21 cellular contexts compared by ENCODE assay signal in the genomic region with DNA sequence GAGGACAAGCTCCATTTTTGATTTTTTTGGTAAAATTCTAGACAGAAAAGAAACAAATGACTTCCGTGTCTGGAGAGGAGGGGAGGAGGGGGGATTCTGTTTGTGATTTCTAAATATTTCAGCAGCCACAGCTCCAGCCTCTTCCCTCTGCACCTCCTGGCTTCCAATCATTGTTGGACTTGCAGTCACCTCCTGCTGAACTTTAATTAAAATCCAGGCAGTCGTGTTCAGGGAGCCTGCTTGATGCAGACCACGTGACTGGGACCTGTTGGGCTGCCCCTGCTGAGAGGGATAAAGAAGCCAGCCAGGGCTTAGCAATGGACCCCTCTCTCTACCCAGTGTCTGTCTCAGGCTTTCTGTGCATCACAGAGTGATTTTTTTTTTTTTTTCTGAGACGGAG.
DNase-seq lines count a peak whose midpoint lies in the region; ATAC-seq and TF ChIP-seq lines count a peak whose summit lies in the region.
"Had no signal": no experiment of that assay in that cellular context is flagged by ENCODE, and none has a peak within 500 bp of the region (broad histone marks: within the 10 kb centered on the region; RNA-seq: fewer than 3 reads in every experiment).

No MANE protein-coding gene starts in this region.

- 42 to 64% methylated on average over 3 to 4 of the region's 4 CpGs for WGBS in GM23248 (ENCODE audit: low coverage in 1 of 2, low lambda C conversion rate in 2 of 2, missing lambda C conversion rate in 2 of 2), 2 experiments

- peaks cover 14% of the 10 kb centered on the region for H3K4me1 Mint-ChIP-seq in nephron
- H3K4me1 Mint-ChIP-seq: activated T-helper 17 cell treated with anti-CD3 and anti-CD28 coated beads, Interleukin-2, amount 50 U/mL, for 72 hours; CD4-positive, alpha-beta memory T cell had no signal

- ATAC-seq in HG02870 (IDR thresholded peaks at IDR 0.05; ENCODE audit: unreplicated experiment) = no peak
- ATAC-seq: activated T-helper 17 cell treated with anti-CD3 and anti-CD28 coated beads, Interleukin-2, amount 50 U/mL, for 72 hours; psoas muscle; Right ventricle myocardium inferior had no signal

- no peak overlapping the region for H3K9ac ChIP-seq in GM23248
- H3K9ac ChIP-seq in MM.1S (ENCODE audit: low read length) = no peak overlapping the region

- no peaks in the 10 kb centered on the region for H3K27me3 ChIP-seq in GM23248 (replicated peaks; ENCODE audit: insufficient read depth)
- no peaks in the 10 kb centered on the region for H3K27me3 ChIP-seq in MM.1S (replicated peaks; ENCODE audit: insufficient read depth, low read length)

- TF ChIP-seq CTCF in nephron (IDR thresholded peaks at IDR 0.05; ENCODE audit: unreplicated experiment in 3 of 3) = no peak
- no peak for TF ChIP-seq CTCF in MM.1S (IDR thresholded peaks at IDR 0.05; ENCODE audit: low read length)

- H3K36me3 ChIP-seq in GM23248 (ENCODE audit: low read depth) (no peaks in the 10 kb centered on the region), MM.1S (replicated peaks; ENCODE audit: insufficient read depth, low read length) (no peaks in the 10 kb centered on the region)

- no peaks in the 10 kb centered on the region for H3K9me2 ChIP-seq in GM23248 (ENCODE audit: insufficient read depth)
- no peaks in the 10 kb centered on the region for H3K9me2 ChIP-seq in MM.1S (replicated peaks; ENCODE audit: insufficient read depth, low read length)

- DNase-seq in GM23248 (no peak), NCI-H146 treated with DMSO at 0.1 percent for 48 hours (lab: John Stamatoyannopoulos, UW; ENCODE audit: unreplicated experiment) (peak; percentile 47), cerebellum (ENCODE audit: low spot score) (peak; percentile 48), MM.1S (no peak), NCI-H510A (lab: John Stamatoyannopoulos, UW) (no peak), ureter (ENCODE audit: low spot score) (no peak)
- DNase-seq: activated CD4-positive, alpha-beta T cell treated with anti-CD3 and anti-CD28 coated beads for 4 hours; CD4-positive, alpha-beta memory T cell; dermis blood vessel endothelial cell; foreskin melanocyte; hypothalamus; mesenchymal stem cell; NCI-H1436 treated with DMSO at 0.1 percent for 48 hours; NCI-H510A treated with DMSO at 0.1 percent for 48 hours; nephron progenitor cell; psoas muscle; stimulated activated CD8-positive, alpha-beta memory T cell treated with anti-CD3 and anti-CD28 coated beads, Interleukin-4, amount 100 ng/mL, for 48 hours had no signal

- H3K4me2 ChIP-seq in GM23248 (ENCODE audit: unreplicated experiment) = no peak overlapping the region
- no peak overlapping the region for H3K4me2 ChIP-seq in MM.1S (ENCODE audit: low read depth, low read length)

- H3K4me3 ChIP-seq in GM23248 (no peak overlapping the region), MM.1S (ENCODE audit: low read length) (no peak overlapping the region)
- H3K4me3 ChIP-seq: psoas muscle had no signal

- H3F3A ChIP-seq in GM23248 (ENCODE audit: insufficient read depth) (no peaks in the 10 kb centered on the region; the same call in 1 of the 2 replicates), MM.1S (ENCODE audit: insufficient read depth, low read length) (no peaks in the 10 kb centered on the region)

- H4K20me1 ChIP-seq in GM23248 (ENCODE audit: insufficient read depth) (no peaks in the 10 kb centered on the region), MM.1S (ENCODE audit: insufficient read depth, low read length) (no peaks in the 10 kb centered on the region)

- H2AFZ ChIP-seq in GM23248 = peak overlapping the region; percentile 50; the same call in 1 of the 2 replicates
- no peak overlapping the region for H2AFZ ChIP-seq in MM.1S (ENCODE audit: low read length)

- H3K27ac ChIP-seq in GM23248 (no peak overlapping the region), MM.1S (ENCODE audit: low read length) (no peak overlapping the region)
- H3K27ac ChIP-seq: psoas muscle had no signal

- no peak overlapping the region for H3K4me3 Mint-ChIP-seq in nephron
- H3K4me3 Mint-ChIP-seq: activated T-helper 17 cell treated with anti-CD3 and anti-CD28 coated beads, Interleukin-2, amount 50 U/mL, for 72 hours; CD4-positive, alpha-beta memory T cell; nephron progenitor cell had no signal

- no peaks in the 10 kb centered on the region for H3K36me3 Mint-ChIP-seq in nephron (ENCODE audit: low read depth)
- H3K36me3 Mint-ChIP-seq: CD4-positive, alpha-beta memory T cell had no signal

- peak overlapping the region; percentile 53 to 55 (median 55) for H3K27ac Mint-ChIP-seq in nephron
- H3K27ac Mint-ChIP-seq: activated T-helper 17 cell treated with anti-CD3 and anti-CD28 coated beads, Interleukin-2, amount 50 U/mL, for 72 hours; CD4-positive, alpha-beta memory T cell; nephron progenitor cell had no signal

- H3K9me3 Mint-ChIP-seq in nephron = peaks cover 12% of the 10 kb centered on the region
- H3K9me3 Mint-ChIP-seq: activated T-helper 17 cell treated with anti-CD3 and anti-CD28 coated beads, Interleukin-2, amount 50 U/mL, for 72 hours had no signal

- H3K9me3 ChIP-seq in GM23248 (ENCODE audit: low read depth) = no peaks in the 10 kb centered on the region
- H3K9me3 ChIP-seq in MM.1S (replicated peaks; ENCODE audit: insufficient read depth, low read length) = no peaks in the 10 kb centered on the region
- H3K9me3 ChIP-seq: psoas muscle had no signal

- in situ Hi-C loops in GM23248 (cut with MboI) = no loop called here

- H3K27me3 Mint-ChIP-seq in nephron (ENCODE audit: low read depth) = peaks cover 13% of the 10 kb centered on the region

- H3K79me2 ChIP-seq in GM23248 (ENCODE audit: insufficient read depth) = no peaks in the 10 kb centered on the region
- H3K79me2 ChIP-seq in MM.1S (ENCODE audit: low read length) = no peaks in the 10 kb centered on the region

- H3K4me1 ChIP-seq in GM23248 (ENCODE audit: insufficient read depth) (peaks cover 7% of the 10 kb centered on the region; the same call in 1 of the 2 replicates), MM.1S (ENCODE audit: low read length) (no peaks in the 10 kb centered on the region)
- H3K4me1 ChIP-seq: psoas muscle had no signal

Comparison
In these comparisons a context has a peak if more than half of its experiments do, and no peak if none do; other contexts are left out.
1. DNase-seq: peak in NCI-H146 treated with DMSO at 0.1 percent for 48 hours (single experiment) and cerebellum (single experiment); none in GM23248 (single experiment), MM.1S (single experiment), NCI-H510A (single experiment) and ureter (single experiment).